ENCODE assay signal across 9 cellular contexts in the genomic region with DNA sequence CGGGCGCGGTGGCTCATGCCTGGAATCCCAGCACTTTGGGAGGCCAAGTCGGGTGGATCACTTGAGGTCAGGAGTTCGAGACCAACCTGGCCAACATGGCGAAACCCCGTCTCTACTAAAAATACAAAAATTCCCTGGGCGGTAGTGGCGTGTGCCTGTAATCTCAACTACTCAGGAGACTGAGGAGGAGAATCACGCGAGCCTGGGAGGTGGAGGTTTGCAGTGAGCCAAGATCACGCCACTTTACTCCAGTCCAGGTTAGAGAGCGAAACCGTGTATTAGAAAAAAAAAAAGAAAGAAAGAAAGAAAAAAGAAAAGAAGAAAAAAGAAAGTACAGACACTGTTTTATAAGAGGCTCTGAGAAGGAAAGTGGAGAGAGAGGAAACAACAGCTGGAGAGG. TPM values are rescaled to one million over a fixed set of nuclear protein-coding genes. Genes with fewer than 3 reads are reported as not detected.
"Had no signal": no experiment of that assay in that cellular context is flagged by ENCODE, and none has a peak within 500 bp of the region (broad histone marks: within the 10 kb centered on the region; RNA-seq: fewer than 3 reads in every experiment).

No MANE protein-coding gene starts in this region.

RNA-seq across cellular contexts. Expression of gene CD300E, which starts 6.7 kb away (rescaled TPM):
- total RNA-seq: LHCN-M2, MCF 10A, NCI-H460, OCI-LY7, PC-9, RPMI7951, SK-MEL-5 had no signal

RNA-seq across cellular contexts. Expression of gene CD300LD, which starts 38.2 kb away (rescaled TPM):
- total RNA-seq: LHCN-M2, MCF 10A, NCI-H460, OCI-LY7, PC-9, Right ventricle myocardium inferior, RPMI7951, SJCRH30, SK-MEL-5 had no signal
